ENCODE assay signal across 9 cellular contexts in the genomic region with DNA sequence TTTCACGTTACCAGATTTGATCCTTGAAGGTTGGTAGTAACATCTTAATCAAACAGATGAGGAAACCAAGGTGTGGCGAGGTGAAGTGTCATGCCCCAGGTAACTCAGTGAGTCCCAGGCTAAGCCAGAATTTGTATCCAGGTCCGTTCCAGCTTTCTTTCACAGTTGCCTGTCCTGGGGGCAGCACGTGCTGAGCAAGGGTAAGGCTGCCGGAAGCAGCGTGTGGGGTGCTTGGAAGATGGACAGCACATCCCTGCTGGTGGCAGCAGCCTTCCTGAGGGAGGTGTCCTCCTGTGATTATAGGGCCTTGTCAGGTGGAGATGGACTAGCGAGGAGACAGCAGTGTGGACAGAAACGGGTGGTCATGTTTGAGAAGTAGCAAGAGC. TPM values are rescaled to one million over a fixed set of nuclear protein-coding genes. Genes with fewer than 3 reads are reported as not detected.
DNase-seq lines count a peak whose midpoint lies in the region; ATAC-seq, FAIRE-seq and TF ChIP-seq lines count a peak whose summit lies in the region.
"Had no signal": no experiment of that assay in that cellular context is flagged by ENCODE, and none has a peak within 500 bp of the region (broad histone marks: within the 10 kb centered on the region; RNA-seq: fewer than 3 reads in every experiment).

No MANE protein-coding gene starts in this region.

- TF ChIP-seq CTCF in HepG2 (CRISPR knock-in tag; IDR thresholded peaks at IDR 0.05) (no peak), suprapubic skin (IDR thresholded peaks at IDR 0.05) (no peak), dorsolateral prefrontal cortex (IDR thresholded peaks at IDR 0.05 in 54 of 56, conservative IDR thresholded peaks at IDR 0.05 in 2 of 56; ENCODE audit: low read depth in 1 of 56, partially characterized antibody in 56 of 56) (no peak)

- H2AFZ ChIP-seq in HepG2 (ENCODE audit: low read length): no peak overlapping the region

- H3K4me3 ChIP-seq in HepG2 (replicated peaks in 1 of 3; ENCODE audit: insufficient read depth in 1 of 3, low read depth in 2 of 3, low read length in 3 of 3) (peak overlapping the region in 2 of 3 experiments; percentile 84 to 98; a peak in 3 of 6 replicates), suprapubic skin (peak overlapping the region; percentile 91), dorsolateral prefrontal cortex (peak overlapping the region in 24 of 59 donors; percentile 67 to 91 (median 81))

- H3K27me3 Mint-ChIP-seq in activated CD4-positive, alpha-beta T cell treated with anti-CD3 and anti-CD28 coated beads, Interleukin-2, amount 10 ng/mL, durations not matched to agents 24 days and 14 days: no peaks in the 10 kb centered on the region
- no peaks in the 10 kb centered on the region for H3K27me3 Mint-ChIP-seq in activated naive CD8-positive, alpha-beta T cell treated with anti-CD3 and anti-CD28 coated beads, Interleukin-2, amount 10 ng/mL, durations not matched to agents 7 days and 5 days

- H3K4me3 Mint-ChIP-seq in activated CD4-positive, alpha-beta T cell treated with anti-CD3 and anti-CD28 coated beads, Interleukin-2, amount 10 ng/mL, durations not matched to agents 24 days and 14 days: peak overlapping the region; percentile 89
- H3K4me3 Mint-ChIP-seq in activated naive CD8-positive, alpha-beta T cell treated with anti-CD3 and anti-CD28 coated beads, Interleukin-2, amount 10 ng/mL, durations not matched to agents 7 days and 5 days: peak overlapping the region; percentile 32

- no peak for TF ChIP-seq RAD21 in HepG2 (CRISPR knock-in tag; IDR thresholded peaks at IDR 0.05)

- intact Hi-C loops in activated CD4-positive, alpha-beta T cell treated with anti-CD3 and anti-CD28 coated beads, Interleukin-2, amount 10 ng/mL, durations not matched to agents 24 days and 14 days (cut with micrococcal nuclease): loop anchor here (5.0 kb wide), 1 partner anchor 110 kb away; a partner anchor contains a TSS
- intact Hi-C loops in HepG2 (cut with micrococcal nuclease; ENCODE audit: unreplicated experiment) (loop anchor here (5.0 to 10.0 kb wide), 2 partner anchors 55 to 117 kb away; no protein-coding TSS in a partner anchor), dorsolateral prefrontal cortex (cut with DNase I) (loop anchor here in 1 of 2 donors (5.0 kb wide), 1 partner anchor 140 kb away; a partner anchor contains a TSS)

- H3K36me3 ChIP-seq in HepG2 (replicated peaks in 1 of 2; ENCODE audit: control insufficient read depth in 1 of 2, insufficient read depth in 2 of 2, low read length in 2 of 2) (no peaks in the 10 kb centered on the region), suprapubic skin (no peaks in the 10 kb centered on the region)

- in situ Hi-C loops in HepG2 (cut with HindIII; ENCODE audit: extremely low pct_ligation_motif_present, low pct_unique_long_range_greater_than_20kb): no loop called here

- no peaks in the 10 kb centered on the region for H4K20me1 ChIP-seq in HepG2 (ENCODE audit: insufficient read depth, low read length)

- peaks cover 14% of the 10 kb centered on the region for H3K79me2 ChIP-seq in HepG2 (ENCODE audit: insufficient read depth, low read length)

- 77% methylated on average over 8 of the region's 8 CpGs for WGBS in HepG2 (ENCODE audit: low lambda C conversion rate)
- WGBS in suprapubic skin: 26% methylated on average over 6 of the region's 8 CpGs

- TF ChIP-seq POLR2A in HepG2 (IDR thresholded peaks at IDR 0.05; ENCODE audit: insufficient read depth in 1 of 2, low read depth in 2 of 2, low read length in 2 of 2): no peak
- no peak for TF ChIP-seq POLR2A in suprapubic skin (IDR thresholded peaks at IDR 0.05)

- H3K27ac ChIP-seq in HepG2 (ENCODE audit: extremely low read length, insufficient read depth, low read length) (no peak overlapping the region), suprapubic skin (peak overlapping the region; percentile 96), dorsolateral prefrontal cortex (peak overlapping the region in 7 of 59 donors; percentile 1 to 77 (median 37))

- TF ChIP-seq EP300 in HepG2 (IDR thresholded peaks at IDR 0.05; ENCODE audit: low read depth in 2 of 2, low read length in 2 of 2) (no peak), HepG2 (CRISPR knock-in tag; IDR thresholded peaks at IDR 0.05; ENCODE audit: borderline replicate concordance) (no peak), suprapubic skin (IDR thresholded peaks at IDR 0.05) (no peak)

- peak overlapping the region; percentile 4 for H3K27ac Mint-ChIP-seq in activated CD4-positive, alpha-beta T cell treated with anti-CD3 and anti-CD28 coated beads, Interleukin-2, amount 10 ng/mL, durations not matched to agents 24 days and 14 days
- H3K27ac Mint-ChIP-seq in activated naive CD8-positive, alpha-beta T cell treated with anti-CD3 and anti-CD28 coated beads, Interleukin-2, amount 10 ng/mL, durations not matched to agents 7 days and 5 days: peak overlapping the region; percentile 47

- H3K4me1 Mint-ChIP-seq in activated CD4-positive, alpha-beta T cell treated with anti-CD3 and anti-CD28 coated beads, Interleukin-2, amount 10 ng/mL, durations not matched to agents 24 days and 14 days: peaks cover 25% of the 10 kb centered on the region
- peaks cover 24% of the 10 kb centered on the region for H3K4me1 Mint-ChIP-seq in activated naive CD8-positive, alpha-beta T cell treated with anti-CD3 and anti-CD28 coated beads, Interleukin-2, amount 10 ng/mL, durations not matched to agents 7 days and 5 days

- CTCF ChIA-PET in HepG2 (lab: Yijun Ruan, JAX; ENCODE audit: low intra/inter-chr PET ratio, low total read pairs): no interaction called here

- H3K9me3 ChIP-seq in HepG2 (ENCODE audit: low read length) (no peaks in the 10 kb centered on the region), suprapubic skin (no peaks in the 10 kb centered on the region)

- H3K4me2 ChIP-seq in HepG2 (ENCODE audit: low read depth, low read length): peak overlapping the region; percentile 97

- FAIRE-seq in HepG2 (lab: Jason Lieb, UNC): no peak

- no TSS peak for BruUV-seq in HepG2 (replicated peaks; lab: Mats Ljungman, UMichigan)

- H3K27me3 ChIP-seq in HepG2 (ENCODE audit: control insufficient read depth in 1 of 2, insufficient read depth in 2 of 2, low read length in 2 of 2) (no peaks in the 10 kb centered on the region), suprapubic skin (no peaks in the 10 kb centered on the region), dorsolateral prefrontal cortex (peaks cover 0 to 5% (median 0%) of the 10 kb centered on the region in 45 donors)

- H3K9ac ChIP-seq in HepG2 (ENCODE audit: insufficient read depth, low read depth, low read length): peak overlapping the region; percentile 10; the same call in 1 of the 2 replicates

- no peaks in the 10 kb centered on the region for H3K9me3 Mint-ChIP-seq in activated CD4-positive, alpha-beta T cell treated with anti-CD3 and anti-CD28 coated beads, Interleukin-2, amount 10 ng/mL, durations not matched to agents 24 days and 14 days
- H3K9me3 Mint-ChIP-seq in activated naive CD8-positive, alpha-beta T cell treated with anti-CD3 and anti-CD28 coated beads, Interleukin-2, amount 10 ng/mL, durations not matched to agents 7 days and 5 days: no peaks in the 10 kb centered on the region

- POLR2A ChIA-PET in activated naive CD8-positive, alpha-beta T cell treated with anti-CD3 and anti-CD28 coated beads, Interleukin-2, amount 10 ng/mL, durations not matched to agents 7 days and 5 days (lab: Charles Lee): interaction anchor here (1.0 kb wide), 1 partner anchor 72 kb away, joined by 7 read pairs; a partner anchor contains a TSS
- POLR2A ChIA-PET in HepG2 (lab: Yijun Ruan, JAX): interaction anchor here (1.4 to 1.5 kb wide), 2 partner anchors 13 to 60 kb away, joined by 4 to 6 read pairs; a partner anchor contains a TSS

- peaks cover 8% of the 10 kb centered on the region for H3K36me3 Mint-ChIP-seq in activated CD4-positive, alpha-beta T cell treated with anti-CD3 and anti-CD28 coated beads, Interleukin-2, amount 10 ng/mL, durations not matched to agents 24 days and 14 days (ENCODE audit: low read depth)
- H3K36me3 Mint-ChIP-seq in activated naive CD8-positive, alpha-beta T cell treated with anti-CD3 and anti-CD28 coated beads, Interleukin-2, amount 10 ng/mL, durations not matched to agents 7 days and 5 days: peaks cover 9% of the 10 kb centered on the region

- H3K4me1 ChIP-seq in HepG2 (ENCODE audit: insufficient read depth, low read length): peaks cover 63% of the 10 kb centered on the region
- peaks cover 80% of the 10 kb centered on the region for H3K4me1 ChIP-seq in suprapubic skin

- ATAC-seq in activated naive CD8-positive, alpha-beta T cell treated with anti-CD3 and anti-CD28 coated beads, Interleukin-2, amount 10 ng/mL, durations not matched to agents 7 days and 5 days (ENCODE audit: low read depth): no peak
- ATAC-seq in HepG2: no peak

- DNase-seq in activated CD4-positive, alpha-beta T cell treated with anti-CD3 and anti-CD28 coated beads, Interleukin-2, amount 10 ng/mL, durations not matched to agents 24 days and 14 days: no peak
- no peak for DNase-seq in activated CD4-positive, alpha-beta T cell treated with anti-CD3 and anti-CD28 coated beads for 1 hour
- no peak for DNase-seq in activated naive CD8-positive, alpha-beta T cell treated with anti-CD3 and anti-CD28 coated beads, Interleukin-2, amount 10 ng/mL, durations not matched to agents 7 days and 5 days
- DNase-seq in HepG2 (ENCODE audit: low spot score): no peak
- DNase-seq in suprapubic skin (ENCODE audit: low spot score in 2 of 2): no peak
- DNase-seq in dorsolateral prefrontal cortex: no peak
- DNase-seq in OCI-M1 (lab: John Stamatoyannopoulos, UW): no peak
- DNase-seq in RPMI8226: no peak
- DNase-seq: amygdala had no signal

RNA-seq across cellular contexts. Expression of a gene that starts 50.9 kb away (rescaled TPM):
- 33.3 and 34.8 TPM in 2 replicates for total RNA-seq in activated CD4-positive, alpha-beta T cell treated with anti-CD3 and anti-CD28 coated beads, Interleukin-2, amount 10 ng/mL, durations not matched to agents 24 days and 14 days
- total RNA-seq in activated naive CD8-positive, alpha-beta T cell treated with anti-CD3 and anti-CD28 coated beads, Interleukin-2, amount 10 ng/mL, durations not matched to agents 7 days and 5 days: 10 to 100 TPM; 41.4 to 44.4 TPM
- total RNA-seq in HepG2 (2016; rRNA removed; fragmentation: Illumina TruSeq; extraction: Trizol) (11.3 and 15.4 TPM in 2 replicates), suprapubic skin (10 to 100 TPM; 58.6 to 71.6 (median 64.3) TPM), dorsolateral prefrontal cortex (10 to 100 TPM in 114 of 120 experiments, 1 to 10 TPM in 6; 7.5 to 29.3 (median 14.5) TPM)
- total RNA-seq in HepG2 (2016; cell fraction: cytosol; rRNA removed; fragmentation: Illumina TruSeq; extraction: Trizol; ENCODE audit: low read depth): 7.1 and 8.1 TPM in 2 replicates
- 10.9 and 14.5 TPM in 2 replicates for total RNA-seq in HepG2 (2016; cell fraction: insoluble cytoplasmic fraction; rRNA removed; fragmentation: Illumina TruSeq; extraction: Trizol)
- 15.0 and 16.4 TPM in 2 replicates for total RNA-seq in HepG2 (2016; cell fraction: membrane; rRNA removed; fragmentation: Illumina TruSeq; extraction: Trizol)
- total RNA-seq in HepG2 (2016; cell fraction: nucleus; rRNA removed; fragmentation: Illumina TruSeq; extraction: Trizol): 12.3 and 18.6 TPM in 2 replicates
- 6.1 and 10.1 TPM in 2 replicates for polyA plus RNA-seq in HepG2 (2011; rRNA removed)
- 5.6 and 8.0 TPM in 2 replicates for polyA plus RNA-seq in HepG2 (2011; cell fraction: cytosol; rRNA removed)
- polyA plus RNA-seq in HepG2 (2011; cell fraction: nucleus; rRNA removed): 19.7 and 19.9 TPM in 2 replicates
- polyA plus RNA-seq in HepG2 (2012): 7.0 TPM in 2 replicates
- 7.6 and 8.0 TPM in 2 replicates for polyA plus RNA-seq in HepG2 (2016; cell fraction: cytosol; fragmentation: Illumina TruSeq; extraction: Trizol; ENCODE audit: low read depth)
- polyA plus RNA-seq in HepG2 (2016; cell fraction: insoluble cytoplasmic fraction; fragmentation: Illumina TruSeq; extraction: Trizol; ENCODE audit: low read depth): 12.7 and 16.2 TPM in 2 replicates
- 12.7 and 14.1 TPM in 2 replicates for polyA plus RNA-seq in HepG2 (2016; cell fraction: membrane; fragmentation: Illumina TruSeq; extraction: Trizol; ENCODE audit: low read depth)
- polyA plus RNA-seq in HepG2 (2016; cell fraction: nucleus; fragmentation: Illumina TruSeq; extraction: Trizol; ENCODE audit: insufficient read depth, low read depth): 21.7 and 21.8 TPM in 2 replicates
- polyA minus RNA-seq in HepG2 (2011; rRNA and poly(A)+ RNA removed; ENCODE audit: low replicate concordance): 23.8 and 48.7 TPM in 2 replicates
- 4.7 and 7.0 TPM in 2 replicates for polyA minus RNA-seq in HepG2 (2011; cell fraction: cytosol; rRNA and poly(A)+ RNA removed)
- polyA minus RNA-seq in HepG2 (2011; cell fraction: nucleus; rRNA and poly(A)+ RNA removed): 13.6 and 16.2 TPM in 2 replicates
